19 cellular contexts compared by ENCODE assay signal in genomic region chr10:92681306-92681823, GRCh38. TPM values are rescaled to one million over a fixed set of nuclear protein-coding genes. Genes with fewer than 3 reads are reported as not detected.
DNase-seq lines count a peak whose midpoint lies in the region; ATAC-seq, FAIRE-seq and TF ChIP-seq lines count a peak whose summit lies in the region.
"Had no signal": no experiment of that assay in that cellular context is flagged by ENCODE, and none has a peak within 500 bp of the region (broad histone marks: within the 10 kb centered on the region; RNA-seq: fewer than 3 reads in every experiment).

No MANE protein-coding gene starts in this region.

- H3K9me2 ChIP-seq in DOHH2 (replicated peaks; ENCODE audit: control insufficient read depth, low read length) (no peaks in the 10 kb centered on the region), Karpas-422 (replicated peaks; ENCODE audit: insufficient read depth, low read length) (no peaks in the 10 kb centered on the region)

- 0 out of 2 replicates have a peak, but pooled peaks cover 3% of the 10 kb centered on the region for H3F3A ChIP-seq in DOHH2 (ENCODE audit: control insufficient read depth, insufficient read depth)

- POLR2A ChIA-PET in endothelial cell of umbilical vein (lab: Charles Lee): interaction anchor here (0.7 kb wide), 1 partner anchor 8 kb away, joined by 3 read pairs; the partner anchor contains the start of gene HHEX

- no peak for TF ChIP-seq CTCF in DOHH2 (IDR thresholded peaks at IDR 0.05; ENCODE audit: low read depth, low read length, poor library complexity, severe bottlenecking)
- TF ChIP-seq CTCF in endothelial cell of umbilical vein (IDR thresholded peaks at IDR 0.05; ENCODE audit: extremely low read depth in 1 of 2, insufficient read depth in 1 of 2, low read depth in 1 of 2, low read length in 2 of 2): no peak

- H3K9me3 ChIP-seq in DOHH2 (ENCODE audit: control insufficient read depth, insufficient read depth, low read length) (no peaks in the 10 kb centered on the region), Karpas-422 (ENCODE audit: low read length) (no peaks in the 10 kb centered on the region), endothelial cell of umbilical vein (replicated peaks; ENCODE audit: control insufficient read depth, insufficient read depth, low read length) (peaks cover 3% of the 10 kb centered on the region)

- H2AFZ ChIP-seq in Karpas-422 (ENCODE audit: low read length) (no peak overlapping the region), endothelial cell of umbilical vein (ENCODE audit: low read depth, low read length) (no peak overlapping the region)

- no peak for TF ChIP-seq POLR2A in endothelial cell of umbilical vein (IDR thresholded peaks at IDR 0.05; ENCODE audit: low read depth, low read length)

- H3K4me3 Mint-ChIP-seq in memory B cell: no peak overlapping the region
- H3K4me3 Mint-ChIP-seq: B cell; CD4-positive, alpha-beta T cell had no signal

- H3K79me2 ChIP-seq in DOHH2 (ENCODE audit: control insufficient read depth, low read length): no peaks in the 10 kb centered on the region
- no peaks in the 10 kb centered on the region for H3K79me2 ChIP-seq in Karpas-422 (ENCODE audit: low read length)
- H3K79me2 ChIP-seq in endothelial cell of umbilical vein (ENCODE audit: control insufficient read depth, insufficient read depth, low read length): no peaks in the 10 kb centered on the region

- peaks cover 3% of the 10 kb centered on the region; the same call in 1 of the 2 replicates for H3K27me3 ChIP-seq in DOHH2 (ENCODE audit: control insufficient read depth, low read length)
- H3K27me3 ChIP-seq in Karpas-422 (ENCODE audit: low read length): no peaks in the 10 kb centered on the region
- H3K27me3 ChIP-seq in endothelial cell of umbilical vein (ENCODE audit: control insufficient read depth in 2 of 2, insufficient read depth in 2 of 2, low read length in 2 of 2): no peaks in the 10 kb centered on the region

- H3K36me3 Mint-ChIP-seq in memory B cell: peaks cover 18% of the 10 kb centered on the region

- dilution Hi-C loops in endothelial cell of umbilical vein (cut with MboI; ENCODE audit: extremely low pct_ligation_motif_present, low sequenced_read_pairs): no loop called here

- H4K20me1 ChIP-seq in DOHH2 (ENCODE audit: control insufficient read depth, insufficient read depth, low read depth, low read length): no peaks in the 10 kb centered on the region
- H4K20me1 ChIP-seq in Karpas-422 (ENCODE audit: insufficient read depth, low read depth, low read length): no peaks in the 10 kb centered on the region
- no peaks in the 10 kb centered on the region for H4K20me1 ChIP-seq in endothelial cell of umbilical vein (replicated peaks; ENCODE audit: control insufficient read depth, extremely low read depth, insufficient read depth, low read length)

- ATAC-seq in memory B cell (ENCODE audit: low read depth) (peak; percentile 56), GM21528 (IDR thresholded peaks at IDR 0.05; ENCODE audit: low FRiP score, unreplicated experiment) (no peak)

- H3K4me1 ChIP-seq in DOHH2 (ENCODE audit: control insufficient read depth, low read length) (peaks cover 13% of the 10 kb centered on the region), Karpas-422 (ENCODE audit: low read length) (peaks cover 6% of the 10 kb centered on the region), endothelial cell of umbilical vein (ENCODE audit: control insufficient read depth, extremely low read depth, insufficient read depth, low read length) (no peaks in the 10 kb centered on the region)

- H3K4me2 ChIP-seq in DOHH2 (ENCODE audit: low read length) (peak overlapping the region; percentile 32; the same call in 1 of the 2 replicates), Karpas-422 (ENCODE audit: low read depth, low read length, poor library complexity, severe bottlenecking) (no peak overlapping the region), endothelial cell of umbilical vein (ENCODE audit: insufficient read depth, low read length) (no peak overlapping the region)

- no peaks in the 10 kb centered on the region for H3K27me3 Mint-ChIP-seq in memory B cell
- H3K27me3 Mint-ChIP-seq: B cell had no signal

- H3K4me1 Mint-ChIP-seq in memory B cell: peaks cover 14% of the 10 kb centered on the region

- peaks cover 11% of the 10 kb centered on the region for H3K9me3 Mint-ChIP-seq in memory B cell

- intact Hi-C loops in endothelial cell of umbilical vein (cut with micrococcal nuclease): no loop called here

- FAIRE-seq in endothelial cell of umbilical vein (lab: Jason Lieb, UNC): no peak
- FAIRE-seq: A204.1, G401.6, GM12892, GM19239 had no signal

- CTCF ChIA-PET in endothelial cell of umbilical vein (lab: Charles Lee): interaction anchor here (1.4 kb wide), 1 partner anchor 164 kb away, joined by 3 read pairs; no protein-coding TSS in a partner anchor

- H3K36me3 ChIP-seq in DOHH2 (ENCODE audit: control insufficient read depth, low read length) (no peaks in the 10 kb centered on the region), Karpas-422 (ENCODE audit: insufficient read depth, low read length) (no peaks in the 10 kb centered on the region), endothelial cell of umbilical vein (ENCODE audit: control insufficient read depth in 2 of 2, extremely low read depth in 1 of 2, insufficient read depth in 2 of 2, low read length in 2 of 2) (no peaks in the 10 kb centered on the region)

- H3K9me1 ChIP-seq in endothelial cell of umbilical vein (replicated peaks; ENCODE audit: control insufficient read depth, extremely low read depth, insufficient read depth, low read length): no peaks in the 10 kb centered on the region

- H3K4me3 ChIP-seq in DOHH2 (ENCODE audit: low read length) (no peak overlapping the region), Karpas-422 (ENCODE audit: low read length) (no peak overlapping the region), endothelial cell of umbilical vein (replicated peaks in 1 of 3; ENCODE audit: insufficient read depth in 1 of 3, low read depth in 1 of 3, low read length in 3 of 3) (no peak overlapping the region)

- DNase-seq in Karpas-422 (peak; percentile 38), endothelial cell of umbilical vein (ENCODE audit: low read depth, low spot score) (no peak), memory B cell (ENCODE audit: low spot score in 2 of 2) (no peak), SHP77 (lab: John Stamatoyannopoulos, UW) (no peak), substantia nigra (lab: John Stamatoyannopoulos, UW) (no peak)
- DNase-seq: C1 segment of cervical spinal cord; Calu3; CD4-positive, alpha-beta T cell; DMS 273 treated with DMSO at 0.1 percent for 48 hours; EL; IMR-90 had no signal

- BruUV-seq in endothelial cell of umbilical vein (replicated peaks; lab: Mats Ljungman, UMichigan): no TSS peak

- H3K27ac ChIP-seq in DOHH2 (ENCODE audit: low read depth, low read length): no peak overlapping the region
- H3K27ac ChIP-seq in Karpas-422 (ENCODE audit: low read length): no peak overlapping the region
- H3K27ac ChIP-seq in endothelial cell of umbilical vein (ENCODE audit: insufficient read depth, low read depth, low read length): no peak overlapping the region
- H3K27ac ChIP-seq in substantia nigra (ENCODE audit: low read depth, low read length, poor library complexity, severe bottlenecking): no peak overlapping the region

- no peak overlapping the region for H3K27ac Mint-ChIP-seq in memory B cell
- H3K27ac Mint-ChIP-seq: B cell; CD4-positive, alpha-beta T cell had no signal

- H3K9ac ChIP-seq in Karpas-422 (ENCODE audit: low read length): no peak overlapping the region
- no peak overlapping the region for H3K9ac ChIP-seq in endothelial cell of umbilical vein (replicated peaks; ENCODE audit: extremely low read depth, insufficient read depth, low read length)

TF ChIP-seq in endothelial cell of umbilical vein, 7 proteins besides CTCF, POLR2A, EP300 and RAD21:
- TF ChIP-seq EZH2 (IDR thresholded peaks at IDR 0.05; ENCODE audit: borderline replicate concordance, low read depth, low read length, severe bottlenecking) (no peak), FOS (IDR thresholded peaks at IDR 0.05; ENCODE audit: borderline replicate concordance, insufficient read depth, low read length) (peak; percentile 7)
TF ChIP-seq in endothelial cell of umbilical vein: peak in this region for 1.

RNA-seq across cellular contexts. Expression of gene HHEX, which starts 8.4 kb away (rescaled TPM):
- total RNA-seq in Karpas-422 (2014; rRNA removed; shearing (Covaris generic); ENCODE audit: low replicate concordance): 71.7 and 84.2 TPM in 2 replicates
- 109 and 110 TPM in 2 replicates for total RNA-seq in endothelial cell of umbilical vein
- polyA plus RNA-seq in endothelial cell of umbilical vein: 71.6 and 81.0 TPM in 2 replicates
- polyA plus RNA-seq in endothelial cell of umbilical vein (2011; cell fraction: cytosol; rRNA removed): 51.0 and 65.0 TPM in 2 replicates
- 164 and 236 TPM in 2 replicates for polyA plus RNA-seq in endothelial cell of umbilical vein (2011; cell fraction: nucleus; rRNA removed)
- 93.4 and 105 TPM in 2 replicates for polyA plus RNA-seq in endothelial cell of umbilical vein (2012)
- 87.6 and 102 TPM in 2 replicates for polyA minus RNA-seq in endothelial cell of umbilical vein
- 4.6 TPM for polyA minus RNA-seq in endothelial cell of umbilical vein (2011; cell fraction: cytosol; rRNA and poly(A)+ RNA removed)
- 48.7 and 62.1 TPM in 2 replicates for polyA minus RNA-seq in endothelial cell of umbilical vein (2011; cell fraction: nucleus; rRNA and poly(A)+ RNA removed)
- total RNA-seq: H4 had no signal
